ENCODE assay signal across 11 cellular contexts in the genomic region with DNA sequence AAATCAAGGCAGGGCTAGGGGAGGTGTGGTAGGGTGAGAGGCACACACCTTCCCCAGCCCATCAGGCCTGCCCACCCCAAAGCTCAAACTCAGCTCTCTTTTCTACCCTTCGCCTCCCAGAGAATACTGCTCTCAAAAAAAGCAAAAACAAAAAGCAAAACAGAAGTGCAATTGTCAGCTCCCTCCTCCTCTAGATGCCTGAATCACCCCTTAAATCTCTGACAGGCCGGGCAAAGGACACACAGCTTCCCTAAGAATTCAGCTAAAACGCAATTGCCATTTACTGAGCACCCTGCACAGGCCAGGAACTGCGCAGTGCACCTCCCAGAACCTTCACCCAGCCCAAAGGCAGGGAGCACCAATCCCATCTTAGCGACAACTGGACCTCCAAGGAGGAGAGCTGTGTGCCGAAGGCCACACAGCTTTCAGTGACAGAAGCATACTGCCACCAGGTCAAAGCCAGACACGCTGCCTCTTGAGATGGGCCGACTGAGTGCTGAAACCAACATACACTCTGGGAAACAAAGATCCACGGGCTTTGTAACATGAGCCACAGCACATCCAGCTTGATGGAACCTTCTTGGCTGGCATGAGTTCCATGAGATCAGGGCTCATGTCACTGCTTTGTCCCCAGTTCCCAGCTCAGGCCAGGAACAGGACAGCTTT. TPM values are rescaled to one million over a fixed set of nuclear protein-coding genes. Genes with fewer than 3 reads are reported as not detected.
DNase-seq lines count a peak whose midpoint lies in the region; ATAC-seq and TF ChIP-seq lines count a peak whose summit lies in the region.
"Had no signal": no experiment of that assay in that cellular context is flagged by ENCODE, and none has a peak within 500 bp of the region (broad histone marks: within the 10 kb centered on the region; RNA-seq: fewer than 3 reads in every experiment).

No MANE protein-coding gene starts in this region.

- no peak overlapping the region for H3K9ac ChIP-seq in muscle layer of colon (ENCODE audit: low read length)

- no peak for ATAC-seq in heart left ventricle
- ATAC-seq in left ventricle myocardium superior, result no peak
- ATAC-seq in HG03039 (IDR thresholded peaks at IDR 0.05; ENCODE audit: unreplicated experiment), result no peak

- no peak for TF ChIP-seq CTCF in heart left ventricle (IDR thresholded peaks at IDR 0.05)
- no peak for TF ChIP-seq CTCF in breast epithelium (IDR thresholded peaks at IDR 0.05)

- H3K4me1 ChIP-seq in heart left ventricle, result peaks cover 32 to 100% (median 85%) of the 10 kb centered on the region in 12 donors
- peaks cover 22 to 54% of the 10 kb centered on the region in 2 donors for H3K4me1 ChIP-seq in breast epithelium
- peaks cover 66% of the 10 kb centered on the region for H3K4me1 ChIP-seq in muscle layer of colon (ENCODE audit: insufficient read depth, low read length)
- peaks cover 10% of the 10 kb centered on the region for H3K4me1 ChIP-seq in urinary bladder (ENCODE audit: insufficient read depth)

- DNase-seq in heart left ventricle (peak in 2 of 5 donors; percentile 10 to 18), left ventricle myocardium superior (no peak), breast epithelium (ENCODE audit: low spot score in 2 of 2) (no peak), NCI-H1694 (lab: John Stamatoyannopoulos, UW) (no peak), HUDEP-2 (lab: John Stamatoyannopoulos, UW; ENCODE audit: unreplicated experiment in 76 of 76) (no peak)
- DNase-seq: activated T-cell treated with anti-CD3 and anti-CD28 coated beads, Interleukin-2, amount 50 U/mL, for 1 hour; COR-L47 had no signal

- H3K4me3 ChIP-seq in heart left ventricle (no peak overlapping the region), breast epithelium (no peak overlapping the region), muscle layer of colon (ENCODE audit: low read depth in 1 of 2, low read length in 2 of 2) (no peak overlapping the region), urinary bladder (ENCODE audit: low read depth, low read length) (no peak overlapping the region)
- H3K4me3 ChIP-seq: thoracic aorta had no signal

- TF ChIP-seq POLR2A in heart left ventricle (IDR thresholded peaks at IDR 0.05) (no peak), breast epithelium (IDR thresholded peaks at IDR 0.05) (no peak)

- H3K27me3 ChIP-seq in heart left ventricle, result no peaks in the 10 kb centered on the region
- H3K27me3 ChIP-seq in breast epithelium, result no peaks in the 10 kb centered on the region
- H3K27me3 ChIP-seq in muscle layer of colon (ENCODE audit: control insufficient read depth in 1 of 2, insufficient read depth in 2 of 2, low read length in 2 of 2), result no peaks in the 10 kb centered on the region

- no peaks in the 10 kb centered on the region for H3K9me3 ChIP-seq in heart left ventricle
- no peaks in the 10 kb centered on the region for H3K9me3 ChIP-seq in breast epithelium
- H3K9me3 ChIP-seq in muscle layer of colon (ENCODE audit: low read length), result no peaks in the 10 kb centered on the region
- H3K9me3 ChIP-seq: thoracic aorta had no signal

- H3K36me3 ChIP-seq in heart left ventricle (peaks cover 0 to 20% (median 2%) of the 10 kb centered on the region in 9 donors), breast epithelium (no peaks in the 10 kb centered on the region), muscle layer of colon (ENCODE audit: insufficient read depth, low read length) (peaks cover 21% of the 10 kb centered on the region), urinary bladder (ENCODE audit: insufficient read depth) (no peaks in the 10 kb centered on the region)

- intact Hi-C loops in heart left ventricle (cut with DNase I) (no loop called here), left ventricle myocardium superior (cut with micrococcal nuclease) (no loop called here), breast epithelium (cut with DNase I; ENCODE audit: low total_unique reads) (no loop called here)

- H3K27ac ChIP-seq in heart left ventricle, result peak overlapping the region in 11 of 12 donors; percentile 1 to 88 (median 74)
- peak overlapping the region; percentile 89 to 94 for H3K27ac ChIP-seq in breast epithelium
- peak overlapping the region; percentile 62 for H3K27ac ChIP-seq in muscle layer of colon (ENCODE audit: low read depth, low read length)
- peak overlapping the region; percentile 86 for H3K27ac ChIP-seq in urinary bladder (ENCODE audit: low read depth)

- 73 to 75% (median 73%) methylated on average over 9 of the region's 9 CpGs for WGBS in heart left ventricle, 4 donors
- WGBS in urinary bladder, result 63% methylated on average over 9 of the region's 9 CpGs

RNA-seq across cellular contexts. Expression of gene STXBP1, which starts 53.4 kb away (rescaled TPM):
- total RNA-seq in heart left ventricle (100 to 1,000 TPM in 1 of 9 donors, 10 to 100 TPM in 8; 35.9 to 102 (median 50.2) TPM), left ventricle myocardium superior (49.4 TPM), breast epithelium (10 to 100 TPM; 19.0 to 45.9 (median 43.2) TPM), urinary bladder (13.7 TPM)
- polyA plus RNA-seq in heart left ventricle (10 to 100 TPM; 14.0 to 23.7 TPM), urinary bladder (28.9 TPM)
